ENCODE assay signal across 29 cellular contexts in genomic region chr2:189134485-189134884, GRCh38.
"Had no signal": no experiment of that assay in that cellular context is flagged by ENCODE, and none has a peak within 500 bp of the region (broad histone marks: within the 10 kb centered on the region; RNA-seq: fewer than 3 reads in every experiment).

No MANE protein-coding gene starts in this region.

- H3K4me1 Mint-ChIP-seq: activated CD4-positive, alpha-beta T cell treated with anti-CD3 and anti-CD28 coated beads for 36 hours; activated naive CD4-positive, alpha-beta T cell treated with anti-CD3 and anti-CD28 coated beads, Interleukin-2, amount 50 U/mL, for 24 hours; T-cell had no signal

- H3K9me3 ChIP-seq: ascending aorta, body of pancreas, MG63 had no signal

- H3K36me3 ChIP-seq: ascending aorta had no signal

- H3K4me3 ChIP-seq: ascending aorta, body of pancreas, MG63, SK-N-MC had no signal

- H3K27ac ChIP-seq: ascending aorta, body of pancreas, SK-N-MC, VCaP had no signal

- H3K9me3 Mint-ChIP-seq: activated CD8-positive, alpha-beta T cell treated with anti-CD3 and anti-CD28 coated beads for 36 hours; activated naive CD4-positive, alpha-beta T cell treated with anti-CD3 and anti-CD28 coated beads, Interleukin-2, amount 50 U/mL, for 24 hours; T-cell had no signal

- ATAC-seq: activated CD4-positive, alpha-beta T cell treated with anti-CD3 and anti-CD28 coated beads for 36 hours; activated CD8-positive, alpha-beta T cell treated with anti-CD3 and anti-CD28 coated beads for 36 hours; body of pancreas; Panc1; Right ventricle myocardium inferior; T-cell had no signal

- H3K27ac Mint-ChIP-seq: activated CD4-positive, alpha-beta T cell treated with anti-CD3 and anti-CD28 coated beads for 36 hours; activated CD8-positive, alpha-beta T cell treated with anti-CD3 and anti-CD28 coated beads for 36 hours; activated naive CD4-positive, alpha-beta T cell treated with anti-CD3 and anti-CD28 coated beads, Interleukin-2, amount 50 U/mL, for 24 hours; T-cell had no signal

- H3K36me3 Mint-ChIP-seq: activated naive CD4-positive, alpha-beta T cell treated with anti-CD3 and anti-CD28 coated beads, Interleukin-2, amount 50 U/mL, for 24 hours; T-cell had no signal

- DNase-seq: activated CD4-positive, alpha-beta T cell treated with anti-CD3 and anti-CD28 coated beads for 36 hours; activated CD4-positive, alpha-beta T cell treated with anti-CD3 and anti-CD28 coated beads, Interleukin-2, amount 50 U/mL, for 1 hour; activated CD8-positive, alpha-beta memory T cell treated with anti-CD3 and anti-CD28 coated beads, Interleukin-2, amount 50 U/mL, for 48 hours; activated CD8-positive, alpha-beta T cell treated with anti-CD3 and anti-CD28 coated beads for 36 hours; activated effector memory CD4-positive, alpha-beta T cell treated with Interleukin-2 at 50 U/mL for 16 hours; activated naive CD4-positive, alpha-beta T cell; activated T-cell treated with anti-CD3 and anti-CD28 coated beads, Interleukin-2, amount 50 U/mL, for 1 hour; amniotic stem cell; body of pancreas; MG63; MV-4-11; NCI-H1092 treated with DMSO at 0.1 percent for 48 hours; NCI-H1417 treated with DMSO at 0.1 percent for 48 hours; NCI-H1694; NCI-H2029; NCI-H510A treated with DMSO at 0.1 percent for 48 hours; NCI-H69; NK-92 treated with Interleukin-12 subunit alpha and Interleukin-12 subunit beta, amount 100 ng/mL, for 24 hours; OCI-M1; RPMI8226; T-cell; T-helper 2 cell had no signal

- FAIRE-seq: bronchial epithelial cell had no signal

- H3K27me3 ChIP-seq: ascending aorta, body of pancreas, MG63 had no signal

- H3K4me1 ChIP-seq: body of pancreas had no signal

- H3K27me3 Mint-ChIP-seq: activated naive CD4-positive, alpha-beta T cell treated with anti-CD3 and anti-CD28 coated beads, Interleukin-2, amount 50 U/mL, for 24 hours had no signal

- H3K4me3 Mint-ChIP-seq: activated CD4-positive, alpha-beta T cell treated with anti-CD3 and anti-CD28 coated beads for 36 hours; activated CD8-positive, alpha-beta T cell treated with anti-CD3 and anti-CD28 coated beads for 36 hours; activated naive CD4-positive, alpha-beta T cell treated with anti-CD3 and anti-CD28 coated beads, Interleukin-2, amount 50 U/mL, for 24 hours; T-cell had no signal
